ENCODE assay signal across 8 cellular contexts in genomic region chr14:24194873-24195185, GRCh38. TPM values are rescaled to one million over a fixed set of nuclear protein-coding genes. Genes with fewer than 3 reads are reported as not detected.
DNase-seq lines count a peak whose midpoint lies in the region; ATAC-seq, FAIRE-seq and TF ChIP-seq lines count a peak whose summit lies in the region.

No MANE protein-coding gene starts in this region.

- H3K4me1 ChIP-seq in astrocyte (ENCODE audit: insufficient read depth, low read length) (peaks cover 5% of the 10 kb centered on the region), left lung (peaks cover 16 to 44% of the 10 kb centered on the region in 2 donors)

- H3K27ac Mint-ChIP-seq in T-helper 1 cell treated with Interleukin-12 subunit alpha and Interleukin-12 subunit beta and Interleukin-4 antibody, amounts not matched to agents 30 μg/mL and 1 μg/mL, for 36 hours, result peak overlapping the region; percentile 90
- peak overlapping the region; percentile 72 for H3K27ac Mint-ChIP-seq in astrocyte (ENCODE audit: unreplicated experiment)

- peak overlapping the region; percentile 98 for H3K4me3 Mint-ChIP-seq in T-helper 1 cell treated with Interleukin-12 subunit alpha and Interleukin-12 subunit beta and Interleukin-4 antibody, amounts not matched to agents 30 μg/mL and 1 μg/mL, for 36 hours
- H3K4me3 Mint-ChIP-seq in astrocyte (ENCODE audit: unreplicated experiment), result peak overlapping the region; percentile 96

- TF ChIP-seq CTCF in astrocyte (IDR thresholded peaks at IDR 0.05; ENCODE audit: insufficient read depth, low read depth, low read length), result no peak
- TF ChIP-seq CTCF in left lung (IDR thresholded peaks at IDR 0.05), result no peak

- DNase-seq in T-helper 1 cell (no peak), astrocyte (ENCODE audit: low read depth) (no peak), left lung (no peak), NCI-H1092 treated with DMSO at 0.1 percent for 48 hours (lab: John Stamatoyannopoulos, UW) (no peak), NAMALWA (ENCODE audit: low spot score) (no peak), NCI-H82 treated with DMSO at 0.1 percent for 48 hours (lab: John Stamatoyannopoulos, UW; ENCODE audit: unreplicated experiment) (no peak)

- peak overlapping the region; percentile 97 for H3K27ac ChIP-seq in astrocyte (ENCODE audit: low read depth, low read length)
- peak overlapping the region; percentile 98 for H3K27ac ChIP-seq in left lung
- H3K27ac ChIP-seq in temporal lobe (ENCODE audit: low read depth, low read length), result peak overlapping the region; percentile 97

- peaks cover 43% of the 10 kb centered on the region for H3K36me3 Mint-ChIP-seq in T-helper 1 cell treated with Interleukin-12 subunit alpha and Interleukin-12 subunit beta and Interleukin-4 antibody, amounts not matched to agents 30 μg/mL and 1 μg/mL, for 36 hours (ENCODE audit: low read depth)
- H3K36me3 Mint-ChIP-seq in astrocyte (ENCODE audit: low read depth, unreplicated experiment), result peaks cover 19% of the 10 kb centered on the region

- H3K9me3 Mint-ChIP-seq in T-helper 1 cell treated with Interleukin-12 subunit alpha and Interleukin-12 subunit beta and Interleukin-4 antibody, amounts not matched to agents 30 μg/mL and 1 μg/mL, for 36 hours, result no peaks in the 10 kb centered on the region
- peaks cover 4% of the 10 kb centered on the region for H3K9me3 Mint-ChIP-seq in astrocyte (ENCODE audit: unreplicated experiment)

- peak overlapping the region; percentile 93 for H2AFZ ChIP-seq in astrocyte (ENCODE audit: low read depth, low read length)

- H3K9me3 ChIP-seq in astrocyte (ENCODE audit: insufficient read depth, low read depth, low read length), result peaks cover under 1% of the 10 kb centered on the region
- H3K9me3 ChIP-seq in left lung, result no peaks in the 10 kb centered on the region

- H3K79me2 ChIP-seq in astrocyte (ENCODE audit: insufficient read depth, low read length), result peaks cover 64% of the 10 kb centered on the region

- peak overlapping the region; percentile 95 for H3K4me2 ChIP-seq in astrocyte (ENCODE audit: low read length)

- H3K4me3 ChIP-seq in astrocyte (ENCODE audit: insufficient read depth, low read depth, low read length) (peak overlapping the region; percentile 69), left lung (peak overlapping the region; percentile 95 to 98)

- peak; percentile 1 for ATAC-seq in left lung

- peak overlapping the region; percentile 99 for H3K9ac ChIP-seq in astrocyte (ENCODE audit: low read length)

- FAIRE-seq in astrocyte (lab: Jason Lieb, UNC), result no peak

- H3K36me3 ChIP-seq in astrocyte (ENCODE audit: insufficient read depth, low read length), result peaks cover 18% of the 10 kb centered on the region
- H3K36me3 ChIP-seq in left lung, result peaks cover 0 to 32% of the 10 kb centered on the region in 2 donors

- H3K27me3 Mint-ChIP-seq in T-helper 1 cell treated with Interleukin-12 subunit alpha and Interleukin-12 subunit beta and Interleukin-4 antibody, amounts not matched to agents 30 μg/mL and 1 μg/mL, for 36 hours (ENCODE audit: low read depth), result no peaks in the 10 kb centered on the region
- H3K27me3 Mint-ChIP-seq in astrocyte (ENCODE audit: low read depth, unreplicated experiment), result no peaks in the 10 kb centered on the region

- intact Hi-C loops in left lung (cut with DNase I), result no loop called here

- peaks cover 56% of the 10 kb centered on the region for H3K4me1 Mint-ChIP-seq in T-helper 1 cell treated with Interleukin-12 subunit alpha and Interleukin-12 subunit beta and Interleukin-4 antibody, amounts not matched to agents 30 μg/mL and 1 μg/mL, for 36 hours (ENCODE audit: low read depth)
- H3K4me1 Mint-ChIP-seq in astrocyte (ENCODE audit: low read depth, unreplicated experiment), result peaks cover 19% of the 10 kb centered on the region

- H4K20me1 ChIP-seq in astrocyte (ENCODE audit: insufficient read depth, low read length), result peaks cover 5% of the 10 kb centered on the region

- H3K27me3 ChIP-seq in astrocyte (ENCODE audit: insufficient read depth, low read length), result no peaks in the 10 kb centered on the region
- no peaks in the 10 kb centered on the region for H3K27me3 ChIP-seq in left lung

RNA-seq across cellular contexts. Expression of gene TM9SF1, which starts 0.4 kb away (rescaled TPM):
- total RNA-seq in astrocyte (59.3 and 62.9 TPM in 2 replicates), left lung (10 to 100 TPM; 64.9 to 72.5 TPM), temporal lobe (10.8 TPM)

RNA-seq across cellular contexts. Expression of gene IPO4, which starts 6.2 kb away (rescaled TPM):
- total RNA-seq in astrocyte, result 46.1 and 53.3 TPM in 2 replicates
- 10 to 100 TPM; 25.0 to 62.4 TPM for total RNA-seq in left lung
- 11.3 TPM for total RNA-seq in temporal lobe

RNA-seq across cellular contexts. Expression of gene TSSK4, which starts 10.7 kb away (rescaled TPM):
- 0.22 and 0.34 TPM in 2 replicates for total RNA-seq in astrocyte
- total RNA-seq in left lung, result under 1 TPM; 0.37 to 0.55 TPM
- not detected for total RNA-seq in temporal lobe

RNA-seq across cellular contexts. Expression of gene CHMP4A, which starts 18.5 kb away (rescaled TPM):
- total RNA-seq in astrocyte (26.7 and 32.2 TPM in 2 replicates), left lung (10 to 100 TPM; 35.0 to 46.7 TPM), temporal lobe (35.4 TPM)

RNA-seq across cellular contexts. Expression of gene MDP1, which starts 21.0 kb away (rescaled TPM):
- 8.9 and 9.9 TPM in 2 replicates for total RNA-seq in astrocyte
- 10 to 100 TPM; 12.4 to 13.8 TPM for total RNA-seq in left lung
- total RNA-seq in temporal lobe, result 11.6 TPM
